8 cellular contexts compared by ENCODE assay signal in the genomic region with DNA sequence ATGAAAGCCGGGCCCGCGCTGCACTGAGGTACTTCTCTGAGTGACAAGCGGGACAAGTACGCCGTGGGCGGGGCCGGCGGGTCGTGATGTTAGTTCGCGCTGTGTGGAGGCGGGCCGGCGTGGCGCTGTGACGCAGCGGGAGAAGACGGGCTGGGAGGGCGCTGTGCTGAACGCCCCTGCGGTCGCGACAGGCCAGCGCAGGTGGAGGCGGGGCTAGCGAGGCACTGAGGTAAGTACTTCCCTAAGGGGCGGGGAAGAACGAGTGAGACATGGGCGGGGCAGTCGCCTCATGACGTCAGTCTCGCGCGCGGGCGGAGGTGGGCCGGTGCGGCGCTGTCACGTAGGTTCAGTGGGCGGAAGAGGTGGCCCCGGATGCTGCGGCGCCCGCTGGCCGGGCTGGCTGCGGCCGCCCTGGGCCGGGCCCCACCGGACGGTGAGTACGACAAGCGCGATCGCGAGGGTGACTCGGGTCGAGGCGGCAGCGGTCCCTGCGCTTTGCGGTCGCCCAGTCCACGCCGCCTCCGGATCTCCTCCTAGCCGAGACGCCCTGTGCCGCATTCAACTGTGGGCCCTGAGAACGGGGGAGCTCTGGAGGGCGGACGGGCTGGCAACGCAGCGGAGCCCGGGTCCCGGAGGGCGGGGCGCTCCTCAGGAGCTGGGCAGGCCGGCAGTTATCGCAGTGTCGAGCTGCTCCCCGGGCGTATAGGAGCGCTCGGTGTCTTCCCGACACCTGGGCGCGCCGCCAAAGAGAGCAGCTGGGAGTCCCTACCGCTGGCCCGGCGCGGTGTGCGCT. TPM values are rescaled to one million over a fixed set of nuclear protein-coding genes. Genes with fewer than 3 reads are reported as not detected.
DNase-seq lines count a peak whose midpoint lies in the region; ATAC-seq, FAIRE-seq and TF ChIP-seq lines count a peak whose summit lies in the region.

Gene GUK1, plus strand, starts transcription at position 349 of the 793 bp plus-strand sequence. Its CDS starts 24 bp downstream, at position 373.

- H3K9me3 ChIP-seq in body of pancreas, result no peaks in the 10 kb centered on the region

- TF ChIP-seq POLR2A in GM18526 (IDR thresholded peaks at IDR 0.05; ENCODE audit: extremely low read depth, insufficient read length), result peak; percentile 90
- peak; percentile 95 to 98 (median 97) for TF ChIP-seq POLR2A in body of pancreas (IDR thresholded peaks at IDR 0.05)

- H3K4me1 ChIP-seq in body of pancreas, result peaks cover 36% of the 10 kb centered on the region

- intact Hi-C loops in body of pancreas (cut with DNase I) (no loop called here), sciatic nerve (cut with DNase I) (no loop called here)

- TF ChIP-seq CTCF in body of pancreas (IDR thresholded peaks at IDR 0.05), result peak in 6 of 7 experiments; percentile 21 to 71 (median 64)

- H3K27ac ChIP-seq in body of pancreas, result peak within 1 kb of the TSS; percentile 92 to 98 (median 97)

- DNase-seq in A172 (ENCODE audit: low spot score), result peak; percentile 100
- DNase-seq in NCI-H2107 treated with DMSO at 0.1 percent for 48 hours (lab: John Stamatoyannopoulos, UW; ENCODE audit: unreplicated experiment), result peak; percentile 98
- peak; percentile 100 for DNase-seq in body of pancreas
- peak; percentile 92 for DNase-seq in iPS DF 19.7 (ENCODE audit: low read depth, low spot score)
- peak; percentile 100 for DNase-seq in sciatic nerve (ENCODE audit: low spot score)

- WGBS in body of pancreas, 2 donors, result 0% methylated on average over 5 to 53 of the region's 95 CpGs

- H3K36me3 ChIP-seq in body of pancreas (replicated peaks in 1 of 2; ENCODE audit: insufficient read depth in 1 of 2, low read depth in 2 of 2), result no peaks in the 10 kb centered on the region

- H3K4me3 ChIP-seq in body of pancreas, result peak within 1 kb of the TSS; percentile 57 to 79

- H3K27me3 ChIP-seq in body of pancreas, result no peaks in the 10 kb centered on the region

- peak; percentile 99 for FAIRE-seq in TTC549 (lab: Jason Lieb, UNC)

- ATAC-seq in HG03066 (IDR thresholded peaks at IDR 0.05; ENCODE audit: low read depth, unreplicated experiment) (peak; percentile 88), body of pancreas (peak; percentile 92), sciatic nerve (peak; percentile 93)

RNA-seq across cellular contexts. Expression of gene GUK1, which starts in this region (rescaled TPM):
- 407 and 501 TPM in 2 replicates for total RNA-seq in A172 (2014; rRNA removed; shearing (Covaris generic))
- 100 to 1,000 TPM; 210 to 216 TPM for total RNA-seq in body of pancreas
- total RNA-seq in sciatic nerve, result 250 TPM

Comparison
In these comparisons a context has a peak if more than half of its experiments do, and no peak if none do; other contexts are left out.
1. Peak in every context shown above with its lines: DNase-seq, ATAC-seq, H3K4me3 ChIP-seq and H3K27ac ChIP-seq.